ENCODE assay signal across 10 cellular contexts in genomic region chr17:83084214-83084613, GRCh38. TPM values are rescaled to one million over a fixed set of nuclear protein-coding genes. Genes with fewer than 3 reads are reported as not detected.
DNase-seq lines count a peak whose midpoint lies in the region; ATAC-seq, FAIRE-seq and TF ChIP-seq lines count a peak whose summit lies in the region.
"Had no signal": no experiment of that assay in that cellular context is flagged by ENCODE, and none has a peak within 500 bp of the region (broad histone marks: within the 10 kb centered on the region; RNA-seq: fewer than 3 reads in every experiment).

No MANE protein-coding gene starts in this region.

- no peak for TF ChIP-seq RAD21 in IMR-90 (IDR thresholded peaks at IDR 0.05; ENCODE audit: low read length)

- no peak overlapping the region for H2BK15ac ChIP-seq in IMR-90 (ENCODE audit: low read depth, low read length)

- no peaks in the 10 kb centered on the region for H3K27me3 Mint-ChIP-seq in effector memory CD8-positive, alpha-beta T cell
- H3K27me3 Mint-ChIP-seq in osteocyte (ENCODE audit: unreplicated experiment) = no peaks in the 10 kb centered on the region

- H3K36me3 Mint-ChIP-seq in effector memory CD8-positive, alpha-beta T cell (ENCODE audit: insufficient read depth) = peaks cover 82% of the 10 kb centered on the region
- H3K36me3 Mint-ChIP-seq in osteocyte (ENCODE audit: unreplicated experiment) = peaks cover 28% of the 10 kb centered on the region

- H3K9me3 ChIP-seq in IMR-90 (ENCODE audit: control insufficient read depth, insufficient read depth, low read length) = no peaks in the 10 kb centered on the region

- H3K4me3 ChIP-seq in IMR-90 (ENCODE audit: insufficient read depth, low read depth, low read length) = peak overlapping the region; percentile 0; the same call in 1 of the 2 replicates

- H4K91ac ChIP-seq in IMR-90 (ENCODE audit: insufficient read depth, low read depth, low read length) = peak overlapping the region; percentile 68

- peak overlapping the region; percentile 99 for H2BK5ac ChIP-seq in IMR-90 (ENCODE audit: low read depth, low read length, poor library complexity, severe bottlenecking)

- H3K9me3 Mint-ChIP-seq in effector memory CD8-positive, alpha-beta T cell = no peaks in the 10 kb centered on the region
- H3K9me3 Mint-ChIP-seq in osteocyte (ENCODE audit: unreplicated experiment) = no peaks in the 10 kb centered on the region

- H3K27me3 ChIP-seq in IMR-90 (ENCODE audit: control insufficient read depth, insufficient read depth, low read length) = no peaks in the 10 kb centered on the region

- peak overlapping the region; percentile 0 for H2AFZ ChIP-seq in IMR-90 (replicated peaks; ENCODE audit: low read length, poor library complexity)

- peak overlapping the region; percentile 70 for H2BK120ac ChIP-seq in IMR-90 (ENCODE audit: low read depth, low read length)

- peak overlapping the region; percentile 54 for H3K27ac ChIP-seq in IMR-90 (ENCODE audit: insufficient read depth, low read length)

- TF ChIP-seq CTCF in IMR-90 (conservative IDR thresholded peaks at IDR 0.05; ENCODE audit: low read depth, low read length) (no peak), osteocyte (IDR thresholded peaks at IDR 0.05) (no peak)

- peaks cover 43% of the 10 kb centered on the region for H3K9me1 ChIP-seq in IMR-90 (ENCODE audit: insufficient read depth, low read length)

- 44% methylated on average over 4 of the region's 9 CpGs; no CpG with 5 or more reads in 1 of the 2 experiments for WGBS in IMR-90 (ENCODE audit: extremely low coverage in 2 of 2, insufficient read length in 1 of 2), 2 experiments

- H3K4me2 ChIP-seq in IMR-90 (ENCODE audit: low read depth, low read length) = peak overlapping the region; percentile 63

- H3K4me1 ChIP-seq in IMR-90 (ENCODE audit: control insufficient read depth, insufficient read depth, low read length) = peaks cover 51% of the 10 kb centered on the region

- H3K4me1 Mint-ChIP-seq in effector memory CD8-positive, alpha-beta T cell (ENCODE audit: low read depth in 2 of 2) = peaks cover 41 to 42% of the 10 kb centered on the region in 2 donors
- H3K4me1 Mint-ChIP-seq in osteocyte (ENCODE audit: unreplicated experiment) = peaks cover 64% of the 10 kb centered on the region

- H3K4me3 Mint-ChIP-seq in effector memory CD8-positive, alpha-beta T cell = peak overlapping the region; percentile 83
- H3K4me3 Mint-ChIP-seq in osteocyte (ENCODE audit: unreplicated experiment) = peak overlapping the region; percentile 81

- ATAC-seq in IMR-90 (ENCODE audit: low read depth) (no peak), HG02571 (IDR thresholded peaks at IDR 0.05; ENCODE audit: unreplicated experiment) (no peak)
- ATAC-seq in effector memory CD8-positive, alpha-beta T cell (replicated peaks) = no peak

- in situ Hi-C loops in IMR-90 (cut with MboI; ENCODE audit: low sequenced_read_pairs) = no loop called here

- no TSS peak for BruUV-seq in IMR-90 (replicated peaks; lab: Mats Ljungman, UMichigan)

- H4K8ac ChIP-seq in IMR-90 (ENCODE audit: low read depth in 2 of 2, low read length in 2 of 2) = peak overlapping the region; percentile 1 to 38; a peak in 2 of 4 replicates

- H3K27ac Mint-ChIP-seq in effector memory CD8-positive, alpha-beta T cell = peak overlapping the region; percentile 96
- peak overlapping the region; percentile 94 for H3K27ac Mint-ChIP-seq in osteocyte (ENCODE audit: unreplicated experiment)

- H3K56ac ChIP-seq in IMR-90 (ENCODE audit: extremely low read depth, insufficient read depth, low read length) = peak overlapping the region; percentile 34; the same call in 1 of the 2 replicates

- FAIRE-seq in H54 (lab: Jason Lieb, UNC) = no peak

- CTCF ChIA-PET in IMR-90 (lab: Yijun Ruan, JAX) = interaction anchor here (1.8 kb wide), 1 partner anchor 121 kb away, joined by 4 read pairs; no protein-coding TSS in a partner anchor

- H3K9ac ChIP-seq in IMR-90 (ENCODE audit: low read depth, low read length) = 0 out of 2 replicates have a peak overlapping the region, but pooled peaks have one; percentile 26

- dilution Hi-C loops in IMR-90 (cut with HindIII; ENCODE audit: low sequenced_read_pairs, unreplicated experiment) = no loop called here

- H2AK5ac ChIP-seq in IMR-90 (ENCODE audit: low read depth, low read length) = peak overlapping the region; percentile 82

- peaks cover 36% of the 10 kb centered on the region; the same call in 1 of the 2 replicates for H3K36me3 ChIP-seq in IMR-90 (ENCODE audit: control insufficient read depth, insufficient read depth, low read length)

- H4K5ac ChIP-seq in IMR-90 (ENCODE audit: low read depth, low read length) = peak overlapping the region; percentile 66; the same call in 1 of the 2 replicates

- H3K14ac ChIP-seq in IMR-90 (replicated peaks; ENCODE audit: low read depth, low read length) = peak overlapping the region; percentile 41; the same call in 1 of the 2 replicates

- POLR2A ChIA-PET in IMR-90 (lab: Charles Lee; ENCODE audit: unreplicated experiment) = no interaction called here

- H4K20me1 ChIP-seq in IMR-90 (ENCODE audit: insufficient read depth, low read length) = peaks cover 81% of the 10 kb centered on the region

- DNase-seq in AG08396 (ENCODE audit: low spot score) (peak; percentile 52), IMR-90 (no peak), osteocyte (ENCODE audit: extremely low spot score, unreplicated experiment) (no peak), H54 (ENCODE audit: insufficient read length, low spot score) (no peak), posterior vena cava (ENCODE audit: low spot score) (no peak), OCI-M1 (lab: John Stamatoyannopoulos, UW) (no peak)
- no peak for DNase-seq in effector memory CD8-positive, alpha-beta T cell
- DNase-seq: midbrain, NCI-H345 had no signal

- peak overlapping the region; percentile 19 for H3K18ac ChIP-seq in IMR-90 (ENCODE audit: low read depth, low read length)

- peak overlapping the region; percentile 16 for H2BK20ac ChIP-seq in IMR-90 (ENCODE audit: low read depth, low read length)

- peak overlapping the region; percentile 94 for H2AK9ac ChIP-seq in IMR-90 (replicated peaks; ENCODE audit: low read depth, low read length, poor library complexity)

- H3K4ac ChIP-seq in IMR-90 (ENCODE audit: low read depth, low read length) = peak overlapping the region; percentile 90

- TF ChIP-seq POLR2A in IMR-90 (IDR thresholded peaks at IDR 0.05; ENCODE audit: low read depth, low read length) (no peak), H54 (IDR thresholded peaks at IDR 0.05; ENCODE audit: low read depth, low read length) (no peak)

- H3K79me1 ChIP-seq in IMR-90 (ENCODE audit: low read depth in 1 of 2, low read length in 2 of 2) = peaks cover 4 to 74% of the 10 kb centered on the region in 2 experiments; a peak in 2 of 4 replicates

- H3K23ac ChIP-seq in IMR-90 (ENCODE audit: low read depth, low read length) = peak overlapping the region; percentile 74; the same call in 1 of the 2 replicates

- intact Hi-C loops in IMR-90 (cut with micrococcal nuclease) = loop anchor here (1.0 kb wide), 1 partner anchor 121 kb away; no protein-coding TSS in a partner anchor
- intact Hi-C loops in posterior vena cava (cut with DNase I) = no loop called here

TF ChIP-seq in IMR-90, 13 proteins besides CTCF, POLR2A, EP300 and RAD21:
- no peak for TF ChIP-seq RCOR1 (IDR thresholded peaks at IDR 0.05; ENCODE audit: insufficient replicate concordance, low read length)
- TF ChIP-seq MAZ (IDR thresholded peaks at IDR 0.05; ENCODE audit: borderline replicate concordance, low read depth, low read length) = no peak
- TF ChIP-seq BHLHE40 (IDR thresholded peaks at IDR 0.05; ENCODE audit: low read depth, low read length) = no peak
- TF ChIP-seq RFX5 (IDR thresholded peaks at IDR 0.05; ENCODE audit: low read depth, low read length) = no peak
- no peak for TF ChIP-seq FOS (IDR thresholded peaks at IDR 0.05; ENCODE audit: low read depth, low read length)
- TF ChIP-seq, protein P1, sequence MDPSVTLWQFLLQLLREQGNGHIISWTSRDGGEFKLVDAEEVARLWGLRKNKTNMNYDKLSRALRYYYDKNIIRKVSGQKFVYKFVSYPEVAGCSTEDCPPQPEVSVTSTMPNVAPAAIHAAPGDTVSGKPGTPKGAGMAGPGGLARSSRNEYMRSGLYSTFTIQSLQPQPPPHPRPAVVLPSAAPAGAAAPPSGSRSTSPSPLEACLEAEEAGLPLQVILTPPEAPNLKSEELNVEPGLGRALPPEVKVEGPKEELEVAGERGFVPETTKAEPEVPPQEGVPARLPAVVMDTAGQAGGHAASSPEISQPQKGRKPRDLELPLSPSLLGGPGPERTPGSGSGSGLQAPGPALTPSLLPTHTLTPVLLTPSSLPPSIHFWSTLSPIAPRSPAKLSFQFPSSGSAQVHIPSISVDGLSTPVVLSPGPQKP (IDR thresholded peaks at IDR 0.05; ENCODE audit: borderline replicate concordance, low read depth, low read length) = no peak
- no peak for TF ChIP-seq CHD1 (IDR thresholded peaks at IDR 0.05; ENCODE audit: low read depth, low read length)
- no peak for TF ChIP-seq NFE2L2 (IDR thresholded peaks at IDR 0.05; ENCODE audit: low read depth, low read length)
- TF ChIP-seq, protein P2, sequence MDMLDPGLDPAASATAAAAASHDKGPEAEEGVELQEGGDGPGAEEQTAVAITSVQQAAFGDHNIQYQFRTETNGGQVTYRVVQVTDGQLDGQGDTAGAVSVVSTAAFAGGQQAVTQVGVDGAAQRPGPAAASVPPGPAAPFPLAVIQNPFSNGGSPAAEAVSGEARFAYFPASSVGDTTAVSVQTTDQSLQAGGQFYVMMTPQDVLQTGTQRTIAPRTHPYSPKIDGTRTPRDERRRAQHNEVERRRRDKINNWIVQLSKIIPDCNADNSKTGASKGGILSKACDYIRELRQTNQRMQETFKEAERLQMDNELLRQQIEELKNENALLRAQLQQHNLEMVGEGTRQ (IDR thresholded peaks at IDR 0.05; ENCODE audit: low read depth, low read length) = no peak
- no peak for TF ChIP-seq SMC3 (IDR thresholded peaks at IDR 0.05; ENCODE audit: low read depth, low read length)
- TF ChIP-seq MXI1 (IDR thresholded peaks at IDR 0.05; ENCODE audit: borderline replicate concordance, low read depth, low read length) = no peak
- TF ChIP-seq MAFK (IDR thresholded peaks at IDR 0.05; ENCODE audit: low read depth, low read length) = no peak
- TF ChIP-seq CEBPB (IDR thresholded peaks at IDR 0.05; ENCODE audit: low read depth, low read length) = no peak

RNA-seq across cellular contexts. Expression of gene METRNL, which starts 4.8 kb away (rescaled TPM):
- 17.9 and 21.4 TPM in 2 replicates for total RNA-seq in IMR-90 (2012; rRNA removed)
- polyA plus RNA-seq in IMR-90 (2012; rRNA removed) = 48.2 and 60.2 TPM in 2 replicates
- 73.7 and 167 TPM in 2 replicates for polyA plus RNA-seq in IMR-90 (2012; cell fraction: cytosol; rRNA removed)
- polyA plus RNA-seq in IMR-90 (2012; cell fraction: nucleus; rRNA removed; ENCODE audit: low replicate concordance) = 50.0 and 129 TPM in 2 replicates
- 214 and 217 TPM in 2 replicates for total RNA-seq in osteocyte
- total RNA-seq in posterior vena cava = 100 to 1,000 TPM in 1 of 2 donors, 10 to 100 TPM in 1; 80.5 to 101 TPM
